Comparison of ENCODE assay signal across 1 cellular context in the genomic region with DNA sequence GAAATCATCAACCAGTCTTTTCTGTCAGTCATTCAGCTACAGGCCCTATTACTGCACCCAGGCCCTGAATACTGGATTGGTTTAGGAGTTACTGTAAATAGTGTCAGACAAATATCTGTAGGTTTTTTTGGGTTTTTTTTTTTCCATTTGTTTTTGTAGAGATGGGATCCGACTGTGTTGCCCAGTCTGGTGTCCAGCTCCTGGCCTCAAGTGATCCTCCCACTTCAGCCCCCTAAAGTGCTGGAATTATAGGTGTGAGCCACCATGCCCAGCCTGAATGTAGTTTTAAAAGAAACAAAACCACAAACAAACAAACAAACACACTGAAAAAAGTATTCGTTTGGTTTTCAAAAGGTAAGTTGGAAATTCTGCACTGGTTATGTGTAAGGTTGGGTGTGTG.
A peak's percentile ranks its signal among the peaks of the same experiment; 100 is the strongest.
TF ChIP-seq lines count a peak whose summit lies in the region.

No MANE protein-coding gene starts in this region.

TF ChIP-seq in HepG2, 621 proteins besides CTCF, POLR2A, EP300 and RAD21:
- TF ChIP-seq BORCS8-MEF2B (CRISPR knock-in tag; IDR thresholded peaks at IDR 0.05) (no peak), ZNF121 (CRISPR knock-in tag; IDR thresholded peaks at IDR 0.05) (peak; percentile 65; the same call in 1 of the 2 replicates), ZNF549 (CRISPR knock-in tag; IDR thresholded peaks at IDR 0.05) (no peak)
